Comparison of ENCODE assay signal across 21 cellular contexts in genomic region chr9:134035041-134036039, GRCh38. TPM values are rescaled to one million over a fixed set of nuclear protein-coding genes. Genes with fewer than 3 reads are reported as not detected.
DNase-seq lines count a peak whose midpoint lies in the region; ATAC-seq, FAIRE-seq and TF ChIP-seq lines count a peak whose summit lies in the region.
"Had no signal": no experiment of that assay in that cellular context is flagged by ENCODE, and none has a peak within 500 bp of the region (broad histone marks: within the 10 kb centered on the region; RNA-seq: fewer than 3 reads in every experiment).

No MANE protein-coding gene starts in this region.

- no peaks in the 10 kb centered on the region for H3K27me3 Mint-ChIP-seq in activated naive CD8-positive, alpha-beta T cell treated with anti-CD3 and anti-CD28 coated beads, Interleukin-2, amount 10 ng/mL, durations not matched to agents 7 days and 5 days
- H3K27me3 Mint-ChIP-seq in activated naive CD8-positive, alpha-beta T cell treated with anti-CD3 and anti-CD28 coated beads for 36 hours = no peaks in the 10 kb centered on the region
- H3K27me3 Mint-ChIP-seq in chondrocyte (ENCODE audit: low read depth) = no peaks in the 10 kb centered on the region
- H3K27me3 Mint-ChIP-seq: CD8-positive, alpha-beta memory T cell had no signal

- ATAC-seq in activated naive CD8-positive, alpha-beta T cell treated with anti-CD3 and anti-CD28 coated beads, Interleukin-2, amount 10 ng/mL, durations not matched to agents 7 days and 5 days (ENCODE audit: low read depth) = no peak
- no peak for ATAC-seq in GM19463 (IDR thresholded peaks at IDR 0.05; ENCODE audit: unreplicated experiment)
- ATAC-seq: A549, K562 had no signal

- H3K4me1 ChIP-seq in neuronal stem cell (ENCODE audit: control insufficient read depth in 2 of 2, insufficient read depth in 1 of 2, low read depth in 1 of 2, low read length in 2 of 2) = no peaks in the 10 kb centered on the region
- H3K4me1 ChIP-seq: A549; BLaER1 treated with 17β-estradiol and CSF1 and Interleukin-3, amounts not matched to agents 10 nM and 100 nM had no signal

- H3K79me1 ChIP-seq in neuronal stem cell (ENCODE audit: low read depth, low read length) = peaks cover 9% of the 10 kb centered on the region

- no peak overlapping the region for H4K91ac ChIP-seq in neuronal stem cell (ENCODE audit: low read depth, low read length, poor library complexity)

- no peak overlapping the region for H2AFZ ChIP-seq in neuronal stem cell (ENCODE audit: low read length)

- H3K14ac ChIP-seq in neuronal stem cell (ENCODE audit: low read length) = peak overlapping the region; percentile 84

- peaks cover 62 to 99% of the 10 kb centered on the region in 2 donors for H3K36me3 ChIP-seq in neuronal stem cell (replicated peaks in 1 of 2; ENCODE audit: control insufficient read depth in 2 of 2, insufficient read depth in 2 of 2, low read length in 2 of 2)

- POLR2A ChIA-PET in activated naive CD8-positive, alpha-beta T cell treated with anti-CD3 and anti-CD28 coated beads, Interleukin-2, amount 10 ng/mL, durations not matched to agents 7 days and 5 days (lab: Charles Lee) = no interaction called here

- no peak overlapping the region for H3K4ac ChIP-seq in neuronal stem cell (ENCODE audit: low read length)

- H2AK5ac ChIP-seq in neuronal stem cell (ENCODE audit: low read depth, low read length) = no peak overlapping the region

- FAIRE-seq in GM12891 (lab: Jason Lieb, UNC) = no peak
- FAIRE-seq: A549, GM12892, K562 had no signal

- H2BK120ac ChIP-seq in neuronal stem cell (ENCODE audit: low read depth, low read length) = no peak overlapping the region

- H3K9me3 Mint-ChIP-seq in activated naive CD8-positive, alpha-beta T cell treated with anti-CD3 and anti-CD28 coated beads, Interleukin-2, amount 10 ng/mL, durations not matched to agents 7 days and 5 days = peaks cover 2% of the 10 kb centered on the region
- peaks cover 5% of the 10 kb centered on the region for H3K9me3 Mint-ChIP-seq in activated naive CD8-positive, alpha-beta T cell treated with anti-CD3 and anti-CD28 coated beads for 36 hours
- H3K9me3 Mint-ChIP-seq in chondrocyte (ENCODE audit: low read depth) = peaks cover 10% of the 10 kb centered on the region

- H3K9ac ChIP-seq in neuronal stem cell (ENCODE audit: low read depth, low read length, poor library complexity) = peak overlapping the region; percentile 38
- H3K9ac ChIP-seq: BLaER1 treated with 17β-estradiol and CSF1 and Interleukin-3, amounts not matched to agents 10 nM and 100 nM had no signal

- H2BK12ac ChIP-seq in neuronal stem cell (ENCODE audit: low read length) = no peak overlapping the region

- H3K27ac ChIP-seq in neuronal stem cell (replicated peaks; ENCODE audit: low read length) = no peak overlapping the region
- H3K27ac ChIP-seq: A549; BLaER1 treated with 17β-estradiol and CSF1 and Interleukin-3, amounts not matched to agents 10 nM and 100 nM had no signal

- H4K8ac ChIP-seq in neuronal stem cell (ENCODE audit: low read depth, low read length) = peak overlapping the region; percentile 32

- peaks cover 2% of the 10 kb centered on the region for H3K4me1 Mint-ChIP-seq in activated naive CD8-positive, alpha-beta T cell treated with anti-CD3 and anti-CD28 coated beads, Interleukin-2, amount 10 ng/mL, durations not matched to agents 7 days and 5 days
- no peaks in the 10 kb centered on the region for H3K4me1 Mint-ChIP-seq in activated naive CD8-positive, alpha-beta T cell treated with anti-CD3 and anti-CD28 coated beads for 36 hours
- H3K4me1 Mint-ChIP-seq in chondrocyte (ENCODE audit: low read depth) = no peaks in the 10 kb centered on the region

- H3K4me3 ChIP-seq in neuronal stem cell (ENCODE audit: low read length in 2 of 2) = no peak overlapping the region
- H3K4me3 ChIP-seq: A549; BLaER1 treated with 17β-estradiol and CSF1 and Interleukin-3, amounts not matched to agents 10 nM and 100 nM; K562 had no signal

- peak overlapping the region; percentile 35 for H2BK5ac ChIP-seq in neuronal stem cell (ENCODE audit: low read length)

- TF ChIP-seq CTCF in chondrocyte (IDR thresholded peaks at IDR 0.05) = no peak

- DNase-seq in activated naive CD8-positive, alpha-beta T cell treated with anti-CD3 and anti-CD28 coated beads, Interleukin-2, amount 10 ng/mL, durations not matched to agents 7 days and 5 days = peak; percentile 24
- no peak for DNase-seq in activated naive CD8-positive, alpha-beta T cell treated with anti-CD3 and anti-CD28 coated beads for 36 hours
- peak; percentile 72 for DNase-seq in chondrocyte (ENCODE audit: low spot score)
- no peak for DNase-seq in neuronal stem cell (ENCODE audit: low spot score)
- DNase-seq in GM12891 (ENCODE audit: insufficient read length, low spot score) = no peak
- DNase-seq in T-helper 1 cell = no peak
- DNase-seq: DMS79 treated with DMSO at 0.1 percent for 48 hours, GF-D8, GOT3, NCI-H1436, NCI-H2029, NCI-H2171 treated with DMSO at 0.1 percent for 48 hours, NCI-H446 treated with DMSO at 0.1 percent for 48 hours, OCI-M1, RPMI8226 had no signal

- no peak for TF ChIP-seq POLR2A in GM12891 (IDR thresholded peaks at IDR 0.05; ENCODE audit: low read depth, low read length)

- no peaks in the 10 kb centered on the region for H3K27me3 ChIP-seq in neuronal stem cell (ENCODE audit: control insufficient read depth in 3 of 3, insufficient read depth in 3 of 3, low read depth in 1 of 3, low read length in 3 of 3)
- H3K27me3 ChIP-seq: BLaER1 treated with 17β-estradiol and CSF1 and Interleukin-3, amounts not matched to agents 10 nM and 100 nM had no signal

- no peaks in the 10 kb centered on the region for H3K9me3 ChIP-seq in neuronal stem cell (replicated peaks in 1 of 2; ENCODE audit: control insufficient read depth in 2 of 2, insufficient read depth in 1 of 2, low read depth in 1 of 2, low read length in 2 of 2)
- H3K9me3 ChIP-seq: A549 had no signal

- no CpG with 5 or more reads among the region's 28 CpGs for WGBS in neuronal stem cell (ENCODE audit: extremely low coverage in 2 of 2, insufficient read length in 2 of 2, insufficient replicate concordance in 1 of 2), 2 donors

- no peak overlapping the region for H3K27ac Mint-ChIP-seq in activated naive CD8-positive, alpha-beta T cell treated with anti-CD3 and anti-CD28 coated beads, Interleukin-2, amount 10 ng/mL, durations not matched to agents 7 days and 5 days
- H3K27ac Mint-ChIP-seq in activated naive CD8-positive, alpha-beta T cell treated with anti-CD3 and anti-CD28 coated beads for 36 hours = no peak overlapping the region
- no peak overlapping the region for H3K27ac Mint-ChIP-seq in chondrocyte (ENCODE audit: unreplicated experiment)

- no peak overlapping the region for H3K4me2 ChIP-seq in neuronal stem cell (ENCODE audit: insufficient read depth, low read length, poor library complexity, severe bottlenecking)
- H3K4me2 ChIP-seq: A549; BLaER1 treated with 17β-estradiol and CSF1 and Interleukin-3, amounts not matched to agents 10 nM and 100 nM had no signal

- H3K36me3 Mint-ChIP-seq in activated naive CD8-positive, alpha-beta T cell treated with anti-CD3 and anti-CD28 coated beads, Interleukin-2, amount 10 ng/mL, durations not matched to agents 7 days and 5 days = peaks cover 42% of the 10 kb centered on the region
- H3K36me3 Mint-ChIP-seq in activated naive CD8-positive, alpha-beta T cell treated with anti-CD3 and anti-CD28 coated beads for 36 hours = peaks cover 38% of the 10 kb centered on the region
- peaks cover 46% of the 10 kb centered on the region for H3K36me3 Mint-ChIP-seq in chondrocyte (ENCODE audit: low read depth)

- peak overlapping the region; percentile 52 for H3K23ac ChIP-seq in neuronal stem cell (ENCODE audit: low read depth, low read length, poor library complexity)

- H3K18ac ChIP-seq in neuronal stem cell (ENCODE audit: low read length) = no peak overlapping the region

- no peak overlapping the region for H3K4me3 Mint-ChIP-seq in activated naive CD8-positive, alpha-beta T cell treated with anti-CD3 and anti-CD28 coated beads, Interleukin-2, amount 10 ng/mL, durations not matched to agents 7 days and 5 days
- H3K4me3 Mint-ChIP-seq in activated naive CD8-positive, alpha-beta T cell treated with anti-CD3 and anti-CD28 coated beads for 36 hours = no peak overlapping the region
- no peak overlapping the region for H3K4me3 Mint-ChIP-seq in chondrocyte (ENCODE audit: unreplicated experiment)
- H3K4me3 Mint-ChIP-seq: CD8-positive, alpha-beta memory T cell had no signal

- H2BK15ac ChIP-seq in neuronal stem cell (ENCODE audit: low read length) = no peak overlapping the region

TF ChIP-seq in GM12891, 5 proteins besides CTCF, POLR2A, EP300 and RAD21:
- TF ChIP-seq PAX5 (IDR thresholded peaks at IDR 0.05; ENCODE audit: insufficient read depth, low read length, severe bottlenecking) (no peak), POU2F2 (IDR thresholded peaks at IDR 0.05; ENCODE audit: low read depth, low read length) (no peak), POLR2AphosphoS5 (IDR thresholded peaks at IDR 0.05; ENCODE audit: low read depth, low read length) (no peak), SPI1 (IDR thresholded peaks at IDR 0.05; ENCODE audit: low read depth, low read length) (no peak), TAF1 (IDR thresholded peaks at IDR 0.05; ENCODE audit: low read depth, low read length) (no peak)

RNA-seq across cellular contexts. Expression of gene BRD3OS, which starts 10.1 kb away (rescaled TPM):
- total RNA-seq in activated naive CD8-positive, alpha-beta T cell treated with anti-CD3 and anti-CD28 coated beads, Interleukin-2, amount 10 ng/mL, durations not matched to agents 7 days and 5 days = 10 to 100 TPM; 14.2 to 17.0 TPM
- 10 to 100 TPM; 12.6 to 12.7 TPM for total RNA-seq in activated naive CD8-positive, alpha-beta T cell treated with anti-CD3 and anti-CD28 coated beads for 36 hours
- 13.7 to 27.6 TPM (median 15.7 TPM) in 3 replicates for total RNA-seq in chondrocyte
- polyA plus RNA-seq in neuronal stem cell (2013, experiment 1 of 2) = 33.0 TPM
- 33.5 TPM for polyA plus RNA-seq in neuronal stem cell (2013, experiment 2 of 2)
- 6.2 TPM for polyA plus RNA-seq in GM12891 (2012; ENCODE audit: low read depth, missing spikeins)

RNA-seq across cellular contexts. Expression of gene BRD3, which starts 32.5 kb away (rescaled TPM):
- 10 to 100 TPM; 50.7 to 54.1 TPM for total RNA-seq in activated naive CD8-positive, alpha-beta T cell treated with anti-CD3 and anti-CD28 coated beads, Interleukin-2, amount 10 ng/mL, durations not matched to agents 7 days and 5 days
- total RNA-seq in activated naive CD8-positive, alpha-beta T cell treated with anti-CD3 and anti-CD28 coated beads for 36 hours = 10 to 100 TPM; 32.3 to 34.0 TPM
- 48.7 to 59.0 TPM (median 49.0 TPM) in 3 replicates for total RNA-seq in chondrocyte
- polyA plus RNA-seq in neuronal stem cell (2013, experiment 1 of 2) = 47.9 TPM
- 50.2 TPM for polyA plus RNA-seq in neuronal stem cell (2013, experiment 2 of 2)
- 6.1 TPM for polyA plus RNA-seq in GM12891 (2012; ENCODE audit: low read depth, missing spikeins)

RNA-seq across cellular contexts. Expression of gene VAV2, which starts 43.2 kb away (rescaled TPM):
- 1 to 10 TPM; 4.7 to 6.4 TPM for total RNA-seq in activated naive CD8-positive, alpha-beta T cell treated with anti-CD3 and anti-CD28 coated beads, Interleukin-2, amount 10 ng/mL, durations not matched to agents 7 days and 5 days
- total RNA-seq in activated naive CD8-positive, alpha-beta T cell treated with anti-CD3 and anti-CD28 coated beads for 36 hours = 1 to 10 TPM; 4.2 TPM
- 17.7 to 34.2 TPM (median 19.3 TPM) in 3 replicates for total RNA-seq in chondrocyte
- 18.5 TPM for polyA plus RNA-seq in neuronal stem cell (2013, experiment 1 of 2)
- 18.8 TPM for polyA plus RNA-seq in neuronal stem cell (2013, experiment 2 of 2)
- 25.3 TPM for polyA plus RNA-seq in GM12891 (2012; ENCODE audit: low read depth, missing spikeins)

Comparison
In these comparisons a context has a peak if more than half of its experiments do, and no peak if none do; other contexts are left out.
1. DNase-seq: peak in activated naive CD8-positive, alpha-beta T cell treated with anti-CD3 and anti-CD28 coated beads, Interleukin-2, amount 10 ng/mL, durations not matched to agents 7 days and 5 days (single experiment) and chondrocyte (single experiment); none in activated naive CD8-positive, alpha-beta T cell treated with anti-CD3 and anti-CD28 coated beads for 36 hours (single experiment), neuronal stem cell (single experiment), GM12891 (single experiment) and T-helper 1 cell (0 of 5).